36 cellular contexts compared by ENCODE assay signal in the genomic region with DNA sequence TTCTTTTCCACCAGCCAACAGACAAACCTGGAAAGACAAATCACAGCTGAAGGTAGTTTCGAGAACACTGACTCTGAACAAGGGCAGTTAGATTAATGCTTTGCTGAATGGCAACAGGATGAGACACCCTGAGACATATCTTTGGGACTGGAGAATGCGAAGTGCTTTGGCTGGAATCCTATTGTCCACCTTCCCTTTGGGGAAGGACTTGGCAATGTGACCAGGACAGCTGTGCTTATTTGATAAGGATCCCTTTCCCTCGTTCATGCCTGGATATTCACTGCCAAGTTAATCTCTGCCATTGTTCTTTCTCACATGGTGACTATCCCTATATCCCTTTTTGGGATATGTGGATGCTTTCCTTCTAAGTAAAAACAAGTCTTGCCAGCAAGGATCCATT.
"Had no signal": no experiment of that assay in that cellular context is flagged by ENCODE, and none has a peak within 500 bp of the region (broad histone marks: within the 10 kb centered on the region; RNA-seq: fewer than 3 reads in every experiment).

No MANE protein-coding gene starts in this region.

- H3K27me3 ChIP-seq: ascending aorta, cardiac muscle cell had no signal

- H3K36me3 ChIP-seq: ascending aorta, cardiac muscle cell had no signal

- H3K36me3 Mint-ChIP-seq: activated CD4-positive, alpha-beta memory T cell treated with anti-CD3 and anti-CD28 coated beads for 36 hours; activated CD8-positive, alpha-beta memory T cell treated with anti-CD3 and anti-CD28 coated beads, Interleukin-2, amount 10 ng/mL, durations not matched to agents 7 days and 5 days; activated naive CD4-positive, alpha-beta T cell treated with anti-CD3 and anti-CD28 coated beads, Interleukin-2, amount 10 ng/mL, durations not matched to agents 7 days and 5 days; activated naive CD4-positive, alpha-beta T cell treated with anti-CD3 and anti-CD28 coated beads, Interleukin-2, amount 50 U/mL, for 24 hours; activated naive CD8-positive, alpha-beta T cell; activated naive CD8-positive, alpha-beta T cell treated with anti-CD3 and anti-CD28 coated beads, Interleukin-2, amount 10 ng/mL, durations not matched to agents 7 days and 5 days; brain had no signal

- DNase-seq: activated B cell treated with CpG ODN at 0.5 μM for 24 hours; activated CD4-positive, alpha-beta memory T cell treated with anti-CD3 and anti-CD28 coated beads for 36 hours; activated CD4-positive, alpha-beta T cell treated with anti-CD3 and anti-CD28 coated beads for 4 hours; activated CD4-positive, alpha-beta T cell treated with anti-CD3 and anti-CD28 coated beads, Interleukin-2, amount 10 ng/mL, durations not matched to agents 24 days and 14 days; activated CD4-positive, alpha-beta T cell treated with anti-CD3 and anti-CD28 coated beads, Interleukin-2, amount 50 U/mL, for 1 hour; activated CD4-positive, alpha-beta T cell treated with anti-CD3 and anti-CD28 coated beads, Interleukin-2, amount 50 U/mL, for 4 hours; activated CD4-positive, CD25-positive, alpha-beta regulatory T cell treated with anti-CD3 and anti-CD28 coated beads, Interleukin-2, amount 50 U/mL, for 72 hours; activated CD8-positive, alpha-beta memory T cell treated with anti-CD3 and anti-CD28 coated beads for 24 hours; activated CD8-positive, alpha-beta memory T cell treated with anti-CD3 and anti-CD28 coated beads, Interleukin-2, amount 10 ng/mL, durations not matched to agents 7 days and 5 days; activated CD8-positive, alpha-beta memory T cell treated with anti-CD3 and anti-CD28 coated beads, Interleukin-2, amount 50 U/mL, for 48 hours; activated CD8-positive, alpha-beta T cell treated with anti-CD3 and anti-CD28 coated beads for 36 hours; activated effector memory CD4-positive, alpha-beta T cell treated with Interleukin-2 at 50 U/mL for 16 hours; activated gamma-delta T cell; activated naive CD4-positive, alpha-beta T cell treated with anti-CD3 and anti-CD28 coated beads, Interleukin-2, amount 10 ng/mL, durations not matched to agents 7 days and 5 days; activated naive CD4-positive, alpha-beta T cell treated with Interleukin-2 at 50 U/mL for 16 hours; activated naive CD8-positive, alpha-beta T cell treated with anti-CD3 and anti-CD28 coated beads, Interleukin-2, amount 10 ng/mL, durations not matched to agents 7 days and 5 days; activated naive CD8-positive, alpha-beta T cell treated with anti-CD3 and anti-CD28 coated beads, Interleukin-2, amount 50 U/mL, for 24 hours; activated T-cell treated with anti-CD3 and anti-CD28 coated beads, Interleukin-2, amount 50 U/mL, for 24 hours; activated T-cell treated with anti-CD3 and anti-CD28 coated beads, Interleukin-2, amount 50 U/mL, for 48 hours; amygdala; anterior cingulate cortex; caudate nucleus; cerebellar nuclear complex; T-helper 1 cell; T-helper 2 cell; T-helper 9 cell had no signal

- H3K4me1 Mint-ChIP-seq: activated B cell treated with CpG ODN at 0.5 μM for 24 hours; activated CD4-positive, alpha-beta T cell treated with anti-CD3 and anti-CD28 coated beads, Interleukin-2, amount 10 ng/mL, durations not matched to agents 24 days and 14 days; activated CD8-positive, alpha-beta memory T cell treated with anti-CD3 and anti-CD28 coated beads, Interleukin-2, amount 10 ng/mL, durations not matched to agents 7 days and 5 days; activated naive CD4-positive, alpha-beta T cell treated with anti-CD3 and anti-CD28 coated beads, Interleukin-2, amount 10 ng/mL, durations not matched to agents 7 days and 5 days; activated naive CD4-positive, alpha-beta T cell treated with anti-CD3 and anti-CD28 coated beads, Interleukin-2, amount 50 U/mL, for 24 hours; activated naive CD8-positive, alpha-beta T cell treated with anti-CD3 and anti-CD28 coated beads, Interleukin-2, amount 10 ng/mL, durations not matched to agents 7 days and 5 days; activated naive CD8-positive, alpha-beta T cell treated with anti-CD3 and anti-CD28 coated beads, Interleukin-2, amount 50 U/mL, for 24 hours; brain; central memory CD8-positive, alpha-beta T cell had no signal

- H3K4me3 ChIP-seq: ascending aorta, cardiac muscle cell had no signal

- H3K4me3 Mint-ChIP-seq: activated B cell treated with CpG ODN at 0.5 μM for 24 hours; activated CD4-positive, alpha-beta memory T cell treated with anti-CD3 and anti-CD28 coated beads for 36 hours; activated CD4-positive, alpha-beta T cell treated with anti-CD3 and anti-CD28 coated beads, Interleukin-2, amount 10 ng/mL, durations not matched to agents 24 days and 14 days; activated CD8-positive, alpha-beta memory T cell treated with anti-CD3 and anti-CD28 coated beads, Interleukin-2, amount 10 ng/mL, durations not matched to agents 7 days and 5 days; activated CD8-positive, alpha-beta T cell treated with anti-CD3 and anti-CD28 coated beads for 36 hours; activated naive CD4-positive, alpha-beta T cell treated with anti-CD3 and anti-CD28 coated beads, Interleukin-2, amount 10 ng/mL, durations not matched to agents 7 days and 5 days; activated naive CD4-positive, alpha-beta T cell treated with anti-CD3 and anti-CD28 coated beads, Interleukin-2, amount 50 U/mL, for 24 hours; activated naive CD8-positive, alpha-beta T cell; activated naive CD8-positive, alpha-beta T cell treated with anti-CD3 and anti-CD28 coated beads, Interleukin-2, amount 10 ng/mL, durations not matched to agents 7 days and 5 days; activated naive CD8-positive, alpha-beta T cell treated with anti-CD3 and anti-CD28 coated beads, Interleukin-2, amount 50 U/mL, for 24 hours; activated T-cell treated with anti-CD3 and anti-CD28 coated beads, Interleukin-2, amount 50 U/mL, for 24 hours; brain; central memory CD8-positive, alpha-beta T cell; T-helper 1 cell treated with Interleukin-12 subunit alpha and Interleukin-12 subunit beta and Interleukin-4 antibody, amounts not matched to agents 30 μg/mL and 1 μg/mL, for 36 hours; T-helper 2 cell treated with Interferon-gamma antibody and Interleukin-4, amounts not matched to agents 5 μg/mL and 100 μg/mL, for 36 hours had no signal

- H3K9me3 Mint-ChIP-seq: activated CD8-positive, alpha-beta T cell treated with anti-CD3 and anti-CD28 coated beads for 36 hours had no signal

- H3K27ac ChIP-seq: ascending aorta, cardiac muscle cell, VCaP had no signal

- H3K9me3 ChIP-seq: ascending aorta had no signal

- H3K27ac Mint-ChIP-seq: activated B cell treated with CpG ODN at 0.5 μM for 24 hours; activated CD4-positive, alpha-beta memory T cell treated with anti-CD3 and anti-CD28 coated beads for 36 hours; activated CD4-positive, alpha-beta T cell treated with anti-CD3 and anti-CD28 coated beads, Interleukin-2, amount 10 ng/mL, durations not matched to agents 24 days and 14 days; activated CD8-positive, alpha-beta memory T cell treated with anti-CD3 and anti-CD28 coated beads, Interleukin-2, amount 10 ng/mL, durations not matched to agents 7 days and 5 days; activated CD8-positive, alpha-beta T cell treated with anti-CD3 and anti-CD28 coated beads for 36 hours; activated naive CD4-positive, alpha-beta T cell treated with anti-CD3 and anti-CD28 coated beads, Interleukin-2, amount 10 ng/mL, durations not matched to agents 7 days and 5 days; activated naive CD4-positive, alpha-beta T cell treated with anti-CD3 and anti-CD28 coated beads, Interleukin-2, amount 50 U/mL, for 24 hours; activated naive CD8-positive, alpha-beta T cell; activated naive CD8-positive, alpha-beta T cell treated with anti-CD3 and anti-CD28 coated beads, Interleukin-2, amount 10 ng/mL, durations not matched to agents 7 days and 5 days; activated naive CD8-positive, alpha-beta T cell treated with anti-CD3 and anti-CD28 coated beads, Interleukin-2, amount 50 U/mL, for 24 hours; activated T-cell treated with anti-CD3 and anti-CD28 coated beads, Interleukin-2, amount 50 U/mL, for 24 hours; activated T-helper 2 cell treated with anti-CD3 and anti-CD28 coated beads, Interferon-gamma antibody, Interleukin-2, Interleukin-4, amounts not matched to agents 10 μg/mL and 5 μg/mL and 100 μg/mL, durations not matched to agents 14 hours and 24 hours and 36 hours; brain; T-helper 1 cell treated with Interleukin-12 subunit alpha and Interleukin-12 subunit beta and Interleukin-4 antibody, amounts not matched to agents 30 μg/mL and 1 μg/mL, for 36 hours; T-helper 2 cell treated with Interferon-gamma antibody and Interleukin-4, amounts not matched to agents 5 μg/mL and 100 μg/mL, for 36 hours had no signal

- H3K27me3 Mint-ChIP-seq: activated B cell treated with CpG ODN at 0.5 μM for 24 hours; activated CD4-positive, alpha-beta memory T cell treated with anti-CD3 and anti-CD28 coated beads for 36 hours; activated CD4-positive, alpha-beta T cell treated with anti-CD3 and anti-CD28 coated beads, Interleukin-2, amount 10 ng/mL, durations not matched to agents 24 days and 14 days; activated CD8-positive, alpha-beta memory T cell treated with anti-CD3 and anti-CD28 coated beads, Interleukin-2, amount 10 ng/mL, durations not matched to agents 7 days and 5 days; activated CD8-positive, alpha-beta T cell treated with anti-CD3 and anti-CD28 coated beads for 36 hours; activated naive CD4-positive, alpha-beta T cell treated with anti-CD3 and anti-CD28 coated beads, Interleukin-2, amount 10 ng/mL, durations not matched to agents 7 days and 5 days; activated naive CD4-positive, alpha-beta T cell treated with anti-CD3 and anti-CD28 coated beads, Interleukin-2, amount 50 U/mL, for 24 hours; activated naive CD8-positive, alpha-beta T cell; activated naive CD8-positive, alpha-beta T cell treated with anti-CD3 and anti-CD28 coated beads, Interleukin-2, amount 10 ng/mL, durations not matched to agents 7 days and 5 days; activated naive CD8-positive, alpha-beta T cell treated with anti-CD3 and anti-CD28 coated beads, Interleukin-2, amount 50 U/mL, for 24 hours; activated T-cell treated with anti-CD3 and anti-CD28 coated beads, Interleukin-2, amount 50 U/mL, for 24 hours; brain; central memory CD8-positive, alpha-beta T cell had no signal

- H3K4me1 ChIP-seq: ascending aorta had no signal
